ENCODE assay signal across 11 cellular contexts in genomic region chr13:44667950-44668349, GRCh38.
DNase-seq lines count a peak whose midpoint lies in the region; ATAC-seq and TF ChIP-seq lines count a peak whose summit lies in the region.
"Had no signal": no experiment of that assay in that cellular context is flagged by ENCODE, and none has a peak within 500 bp of the region (broad histone marks: within the 10 kb centered on the region; RNA-seq: fewer than 3 reads in every experiment).

No MANE protein-coding gene starts in this region.

- H3K9me3 ChIP-seq in PC-9 (ENCODE audit: insufficient read depth, low read depth): no peaks in the 10 kb centered on the region

- H3K36me3 ChIP-seq in PC-9 (ENCODE audit: low read depth): no peaks in the 10 kb centered on the region
- H3K36me3 ChIP-seq: cardiac muscle cell had no signal

- H4K20me1 ChIP-seq in PC-9 (ENCODE audit: insufficient read depth): no peaks in the 10 kb centered on the region

- peak; percentile 61 for DNase-seq in COLO829 (ENCODE audit: low spot score)
- no peak for DNase-seq in PC-9
- DNase-seq in kidney tubule cell (ENCODE audit: low spot score): peak; percentile 43
- DNase-seq in GM19240 (ENCODE audit: insufficient read length, low spot score): no peak
- no peak for DNase-seq in KBM-7
- DNase-seq in SW480 (ENCODE audit: low spot score): no peak
- no peak for DNase-seq in NCI-H510A (lab: John Stamatoyannopoulos, UW)
- DNase-seq: NCI-H2107 had no signal

- ATAC-seq in GM21529 (IDR thresholded peaks at IDR 0.05; ENCODE audit: unreplicated experiment): peak; percentile 89

- no peak for TF ChIP-seq CTCF in PC-9 (conservative IDR thresholded peaks at IDR 0.05)

- in situ Hi-C loops in KBM-7 (cut with MboI; ENCODE audit: low pct_unique_long_range_greater_than_20kb, low sequenced_read_pairs): no loop called here

- H3F3A ChIP-seq in PC-9 (ENCODE audit: insufficient read depth, low read depth): peaks cover 11% of the 10 kb centered on the region; the same call in 1 of the 2 replicates

- POLR2A ChIA-PET in PC-9 (lab: Charles Lee; ENCODE audit: unreplicated experiment): no interaction called here

- H3K4me3 ChIP-seq in PC-9: no peak overlapping the region
- H3K4me3 ChIP-seq: cardiac muscle cell had no signal

- no peaks in the 10 kb centered on the region; the same call in 1 of the 2 replicates for H3K9me2 ChIP-seq in PC-9 (ENCODE audit: insufficient read depth)

- H3K79me2 ChIP-seq in PC-9 (ENCODE audit: low read depth): no peaks in the 10 kb centered on the region

- peaks cover 19% of the 10 kb centered on the region for H3K4me1 ChIP-seq in PC-9 (replicated peaks; ENCODE audit: insufficient read depth)

- H3K4me2 ChIP-seq in PC-9: peak overlapping the region; percentile 46

- H3K27me3 ChIP-seq in PC-9 (ENCODE audit: insufficient read depth, low read depth): no peaks in the 10 kb centered on the region
- H3K27me3 ChIP-seq: cardiac muscle cell had no signal

- no peak overlapping the region for H2AFZ ChIP-seq in PC-9

- intact Hi-C loops in PC-9 (cut with micrococcal nuclease; ENCODE audit: unreplicated experiment): no loop called here

- no TSS peak for BruUV-seq in PC-9 (replicated peaks; lab: Mats Ljungman, UMichigan)

- peak overlapping the region; percentile 61 for H3K27ac ChIP-seq in PC-9
- H3K27ac ChIP-seq: cardiac muscle cell, HL-60 had no signal

- CTCF ChIA-PET in PC-9 (lab: Charles Lee): no interaction called here

Comparison
In these comparisons a context has a peak if more than half of its experiments do, and no peak if none do; other contexts are left out.
1. DNase-seq: peak in COLO829 (single experiment) and kidney tubule cell (single experiment); none in PC-9 (0 of 2), GM19240 (single experiment), KBM-7 (single experiment), SW480 (single experiment) and NCI-H510A (single experiment).